Comparison of ENCODE assay signal across 18 cellular contexts in the genomic region with DNA sequence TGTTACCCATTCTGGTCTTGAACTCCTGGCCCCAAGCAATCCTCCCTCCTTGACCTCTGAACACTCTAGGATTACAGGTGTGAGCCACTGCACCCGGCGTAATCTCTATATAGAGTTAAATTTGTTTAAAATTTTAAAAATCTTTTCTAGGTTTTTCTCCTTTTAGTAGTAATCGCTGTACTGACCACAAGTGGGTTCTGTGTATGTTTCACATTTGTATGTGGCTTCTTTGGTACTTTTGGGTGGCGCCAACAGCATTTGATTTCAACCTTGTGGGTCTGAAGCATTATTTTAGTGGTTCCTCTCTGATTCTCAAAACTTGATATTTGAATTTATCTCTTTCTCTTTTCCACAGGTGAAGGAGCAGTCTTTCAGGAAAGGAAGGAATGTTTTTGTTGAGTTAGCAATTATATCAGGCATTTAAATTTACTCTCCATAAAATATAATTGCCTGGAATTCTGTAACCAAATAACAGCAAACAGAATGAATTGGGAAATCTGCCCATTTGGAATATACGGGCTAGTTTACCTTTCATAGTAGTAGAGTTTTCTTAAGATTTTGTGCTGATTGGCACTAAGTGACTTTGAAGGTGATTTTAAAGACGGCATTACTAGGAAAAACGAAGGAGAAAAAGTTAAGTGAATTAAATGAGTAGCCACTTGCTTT. TPM values are rescaled to one million over a fixed set of nuclear protein-coding genes. Genes with fewer than 3 reads are reported as not detected.
DNase-seq lines count a peak whose midpoint lies in the region; ATAC-seq and TF ChIP-seq lines count a peak whose summit lies in the region.
"Had no signal": no experiment of that assay in that cellular context is flagged by ENCODE, and none has a peak within 500 bp of the region (broad histone marks: within the 10 kb centered on the region; RNA-seq: fewer than 3 reads in every experiment).

No MANE protein-coding gene starts in this region.

- H3K4me3 ChIP-seq in gastroesophageal sphincter (no peak overlapping the region), suprapubic skin (no peak overlapping the region), upper lobe of left lung (no peak overlapping the region)
- H3K4me3 ChIP-seq: cardiac muscle cell had no signal

- H3K27me3 ChIP-seq in gastroesophageal sphincter (no peaks in the 10 kb centered on the region), suprapubic skin (no peaks in the 10 kb centered on the region), upper lobe of left lung (no peaks in the 10 kb centered on the region)
- H3K27me3 ChIP-seq: cardiac muscle cell had no signal

- no peak for TF ChIP-seq POLR2A in gastroesophageal sphincter (IDR thresholded peaks at IDR 0.05)
- no peak for TF ChIP-seq POLR2A in suprapubic skin (IDR thresholded peaks at IDR 0.05)
- no peak for TF ChIP-seq POLR2A in upper lobe of left lung (IDR thresholded peaks at IDR 0.05)

- H3K9me3 ChIP-seq in gastroesophageal sphincter: no peaks in the 10 kb centered on the region
- no peaks in the 10 kb centered on the region for H3K9me3 ChIP-seq in suprapubic skin
- H3K9me3 ChIP-seq in upper lobe of left lung: no peaks in the 10 kb centered on the region

- H3K4me1 ChIP-seq in gastroesophageal sphincter (peaks cover 4 to 78% (median 11%) of the 10 kb centered on the region in 3 donors), suprapubic skin (peaks cover 2% of the 10 kb centered on the region), upper lobe of left lung (peaks cover 0 to 11% (median 0%) of the 10 kb centered on the region in 4 donors)

- ATAC-seq in GM18520 (IDR thresholded peaks at IDR 0.05; ENCODE audit: unreplicated experiment) (peak; percentile 73), GM21529 (IDR thresholded peaks at IDR 0.05; ENCODE audit: unreplicated experiment) (peak; percentile 48), HG03378 (IDR thresholded peaks at IDR 0.05; ENCODE audit: unreplicated experiment) (peak; percentile 64), gastroesophageal sphincter (no peak), upper lobe of left lung (ENCODE audit: low FRiP score in 2 of 2) (no peak)
- ATAC-seq: activated naive CD4-positive, alpha-beta T cell treated with anti-CD3 and anti-CD28 coated beads, Interleukin-2, amount 50 U/mL, for 72 hours; naive thymus-derived CD4-positive, alpha-beta T cell; stimulated activated memory B cell treated with anti-CD40 and anti-IgM and Interleukin-4, amounts not matched to agents 10 μg/mL and 1 μg/mL and 100 μg/mL, for 72 hours had no signal

- TF ChIP-seq EP300 in gastroesophageal sphincter (IDR thresholded peaks at IDR 0.05) (no peak), suprapubic skin (IDR thresholded peaks at IDR 0.05) (no peak), upper lobe of left lung (IDR thresholded peaks at IDR 0.05) (no peak)

- H3K27ac ChIP-seq in gastroesophageal sphincter (peak overlapping the region; percentile 12 to 82 (median 70)), suprapubic skin (no peak overlapping the region), upper lobe of left lung (no peak overlapping the region)
- H3K27ac ChIP-seq: cardiac muscle cell had no signal

- 81 to 87% methylated on average over 7 of the region's 7 CpGs for WGBS in gastroesophageal sphincter (ENCODE audit: low coverage in 1 of 2), 2 donors
- WGBS in suprapubic skin: 83% methylated on average over 7 of the region's 7 CpGs
- WGBS in upper lobe of left lung, 2 donors: 85 to 86% methylated on average over 7 of the region's 7 CpGs

- H3K36me3 ChIP-seq in gastroesophageal sphincter (no peaks in the 10 kb centered on the region), suprapubic skin (no peaks in the 10 kb centered on the region), upper lobe of left lung (no peaks in the 10 kb centered on the region)
- H3K36me3 ChIP-seq: cardiac muscle cell had no signal

- no peak for DNase-seq in NCI-H226
- no peak for DNase-seq in suprapubic skin (ENCODE audit: low spot score in 2 of 2)
- no peak for DNase-seq in stimulated activated naive CD4-positive, alpha-beta T cell treated with Interleukin-2 at 50 U/mL for 16 hours (lab: John Stamatoyannopoulos, UW)
- DNase-seq in upper lobe of left lung: no peak
- DNase-seq: activated B cell treated with CpG ODN at 0.5 μM for 24 hours; activated CD8-positive, alpha-beta memory T cell treated with anti-CD3 and anti-CD28 coated beads, Interleukin-2, amount 50 U/mL, for 4 hours; MM.1S; naive thymus-derived CD4-positive, alpha-beta T cell; NCI-H2171; OCI-M1; stimulated activated CD4-positive, alpha-beta T cell treated with anti-CD3 and anti-CD28 coated beads, Interleukin-2, amount 100 ng/mL, for 48 hours had no signal

- TF ChIP-seq CTCF in gastroesophageal sphincter (IDR thresholded peaks at IDR 0.05): no peak
- no peak for TF ChIP-seq CTCF in suprapubic skin (IDR thresholded peaks at IDR 0.05)
- TF ChIP-seq CTCF in upper lobe of left lung (IDR thresholded peaks at IDR 0.05): no peak

RNA-seq across cellular contexts. Expression of a gene that starts 29.5 kb away (rescaled TPM):
- total RNA-seq in gastroesophageal sphincter: 100 to 1,000 TPM; 153 to 404 (median 215) TPM
- 10 to 100 TPM; 32.5 to 59.0 (median 36.8) TPM for total RNA-seq in suprapubic skin
- 10 to 100 TPM; 25.9 to 47.1 (median 29.5) TPM for total RNA-seq in upper lobe of left lung

Comparison
In these comparisons a context has a peak if more than half of its experiments do, and no peak if none do; other contexts are left out.
1. ATAC-seq: peak in GM18520 (single experiment), GM21529 (single experiment) and HG03378 (single experiment); none in gastroesophageal sphincter (single experiment) and upper lobe of left lung (0 of 2).
2. H3K27ac ChIP-seq: peak in gastroesophageal sphincter (4 of 4); none in suprapubic skin (single experiment) and upper lobe of left lung (0 of 4).